In genomic region chr20:44392088-44392775, GRCh38 we compare ENCODE assay signal across 2 cellular contexts.
TF ChIP-seq lines count a peak whose summit lies in the region.

No MANE protein-coding gene starts in this region.

TF ChIP-seq in A549, 52 proteins besides CTCF, POLR2A, EP300 and RAD21:
- TF ChIP-seq CHD4 (IDR thresholded peaks at IDR 0.05; ENCODE audit: borderline replicate concordance) (no peak), ZNF302 (CRISPR knock-in tag; IDR thresholded peaks at IDR 0.05) (no peak), MYC (IDR thresholded peaks at IDR 0.05; ENCODE audit: borderline replicate concordance, low read length) (no peak)

TF ChIP-seq in HepG2, 621 proteins besides CTCF, POLR2A, EP300 and RAD21:
- TF ChIP-seq ZNF629 (CRISPR knock-in tag; conservative IDR thresholded peaks at IDR 0.05) (peak; percentile 91), ZNF232 (CRISPR knock-in tag; IDR thresholded peaks at IDR 0.05; ENCODE audit: borderline replicate concordance) (no peak), TOE1 (CRISPR knock-in tag; IDR thresholded peaks at IDR 0.05) (peak; percentile 38; the same call in 1 of the 2 replicates), AGO2 (optimal IDR thresholded peaks at IDR 0.05; ENCODE audit: low read depth, low read length) (peak; percentile 1), ZNF546 (CRISPR knock-in tag; conservative IDR thresholded peaks at IDR 0.05) (peak; percentile 9; the same call in 1 of the 2 replicates), RCOR2 (CRISPR knock-in tag; IDR thresholded peaks at IDR 0.05) (0 out of 2 replicates have a peak, but pooled peaks have one; percentile 25), ZNF12 (CRISPR knock-in tag; IDR thresholded peaks at IDR 0.05) (no peak), RARA (CRISPR knock-in tag; IDR thresholded peaks at IDR 0.05) (no peak), ZNF121 (CRISPR knock-in tag; IDR thresholded peaks at IDR 0.05) (peak; percentile 80), ISX (CRISPR knock-in tag; conservative IDR thresholded peaks at IDR 0.05) (no peak), BHLHE40 (IDR thresholded peaks at IDR 0.05; ENCODE audit: low read length) (no peak), CCAR2 (optimal IDR thresholded peaks at IDR 0.05; ENCODE audit: low read depth, low read length) (no peak), ELF3 (CRISPR knock-in tag; IDR thresholded peaks at IDR 0.05) (no peak), NR2F2 (IDR thresholded peaks at IDR 0.05; ENCODE audit: borderline replicate concordance, low read depth) (0 out of 2 replicates have a peak, but pooled peaks have one; percentile 3), ZEB1 (IDR thresholded peaks at IDR 0.05; ENCODE audit: insufficient replicate concordance, low read depth) (peak; percentile 5)
